22 cellular contexts compared by ENCODE assay signal in genomic region chr6:108121612-108122011, GRCh38. TPM values are rescaled to one million over a fixed set of nuclear protein-coding genes. Genes with fewer than 3 reads are reported as not detected.
A peak's percentile ranks its signal among the peaks of the same experiment; 100 is the strongest.
DNase-seq lines count a peak whose midpoint lies in the region; ATAC-seq and TF ChIP-seq lines count a peak whose summit lies in the region.
"Had no signal": no experiment of that assay in that cellular context is flagged by ENCODE, and none has a peak within 500 bp of the region (broad histone marks: within the 10 kb centered on the region; RNA-seq: fewer than 3 reads in every experiment).

No MANE protein-coding gene starts in this region.

- CTCF ChIA-PET in activated B cell treated with CpG ODN at 0.5 μM for 24 hours (lab: Charles Lee), result interaction anchor here (0.6 kb wide), 1 partner anchor 224 kb away, joined by 3 read pairs; no protein-coding TSS in a partner anchor

- no peak overlapping the region for H2BK5ac ChIP-seq in neuronal stem cell (ENCODE audit: low read length)

- H3K27ac ChIP-seq in neuronal stem cell (replicated peaks; ENCODE audit: low read length), result no peak overlapping the region
- H3K27ac ChIP-seq in heart right ventricle, result no peak overlapping the region
- H3K27ac ChIP-seq: 22Rv1, A549, BLaER1 had no signal

- H3K4me1 Mint-ChIP-seq in activated T-cell treated with anti-CD3 and anti-CD28 coated beads, Interleukin-2, amount 50 U/mL, for 4 hours (ENCODE audit: low read depth), result peaks cover 25% of the 10 kb centered on the region
- peaks cover 31% of the 10 kb centered on the region for H3K4me1 Mint-ChIP-seq in activated B cell treated with CpG ODN at 0.5 μM for 24 hours

- no peak overlapping the region for H3K18ac ChIP-seq in neuronal stem cell (ENCODE audit: low read length)

- no peak overlapping the region for H2BK12ac ChIP-seq in neuronal stem cell (ENCODE audit: low read length)

- H3K27me3 ChIP-seq in iPS-15b (ENCODE audit: control insufficient read depth, insufficient read depth, low read length) (peaks cover 97% of the 10 kb centered on the region), neuronal stem cell (ENCODE audit: control insufficient read depth in 3 of 3, insufficient read depth in 3 of 3, low read depth in 1 of 3, low read length in 3 of 3) (peaks cover 35 to 98% (median 78%) of the 10 kb centered on the region in 3 experiments), heart right ventricle (peaks cover 26 to 99% (median 96%) of the 10 kb centered on the region in 7 donors)

- no peaks in the 10 kb centered on the region for H3K4me1 ChIP-seq in iPS-15b (ENCODE audit: control insufficient read depth, insufficient read depth, low read length)
- peaks cover 22 to 34% of the 10 kb centered on the region in 2 donors for H3K4me1 ChIP-seq in neuronal stem cell (ENCODE audit: control insufficient read depth in 2 of 2, insufficient read depth in 1 of 2, low read depth in 1 of 2, low read length in 2 of 2)
- peaks cover 10 to 34% (median 26%) of the 10 kb centered on the region in 9 donors for H3K4me1 ChIP-seq in heart right ventricle
- H3K4me1 ChIP-seq: A549 had no signal

- H2AK5ac ChIP-seq in neuronal stem cell (ENCODE audit: low read depth, low read length), result no peak overlapping the region

- H3K4me3 ChIP-seq in iPS-15b (ENCODE audit: low read depth, low read length) (peak overlapping the region; percentile 6), neuronal stem cell (ENCODE audit: low read length in 2 of 2) (no peak overlapping the region), heart right ventricle (no peak overlapping the region)
- H3K4me3 ChIP-seq: A549, BLaER1, GM12878 had no signal

- ATAC-seq in activated T-cell treated with anti-CD3 and anti-CD28 coated beads, Interleukin-2, amount 50 U/mL, for 4 hours, result no peak
- no peak for ATAC-seq in activated B cell treated with CpG ODN at 0.5 μM for 24 hours (ENCODE audit: low read depth)
- ATAC-seq in HG03196 (IDR thresholded peaks at IDR 0.05; ENCODE audit: unreplicated experiment), result no peak
- no peak for ATAC-seq in heart right ventricle
- ATAC-seq in HG03108 (IDR thresholded peaks at IDR 0.05; ENCODE audit: unreplicated experiment), result no peak
- ATAC-seq: A549; CD8-positive, alpha-beta T cell; GM12878; HepG2 had no signal

- no peak overlapping the region for H3K14ac ChIP-seq in neuronal stem cell (ENCODE audit: low read length)

- H3K9me3 ChIP-seq in iPS-15b (ENCODE audit: control insufficient read depth, insufficient read depth, low read length), result no peaks in the 10 kb centered on the region
- H3K9me3 ChIP-seq in neuronal stem cell (replicated peaks in 1 of 2; ENCODE audit: control insufficient read depth in 2 of 2, insufficient read depth in 1 of 2, low read depth in 1 of 2, low read length in 2 of 2), result peaks cover 0 to 3% of the 10 kb centered on the region in 2 donors
- H3K9me3 ChIP-seq in heart right ventricle, result no peaks in the 10 kb centered on the region
- H3K9me3 ChIP-seq: A549, BLaER1 had no signal

- H3K23ac ChIP-seq in neuronal stem cell (ENCODE audit: low read depth, low read length, poor library complexity), result no peak overlapping the region

- H2BK120ac ChIP-seq in neuronal stem cell (ENCODE audit: low read depth, low read length), result no peak overlapping the region

- H3K9me3 Mint-ChIP-seq in activated T-cell treated with anti-CD3 and anti-CD28 coated beads, Interleukin-2, amount 50 U/mL, for 4 hours, result no peaks in the 10 kb centered on the region
- H3K9me3 Mint-ChIP-seq in activated B cell treated with CpG ODN at 0.5 μM for 24 hours, result no peaks in the 10 kb centered on the region
- H3K9me3 Mint-ChIP-seq: CD8-positive, alpha-beta T cell; IgD-negative memory B cell had no signal

- H2AFZ ChIP-seq in neuronal stem cell (ENCODE audit: low read length), result no peak overlapping the region

- intact Hi-C loops in activated B cell treated with CpG ODN at 0.5 μM for 24 hours (cut with micrococcal nuclease), result no loop called here
- intact Hi-C loops in heart right ventricle (cut with DNase I), result loop anchor here in 1 of 10 donors (5.0 kb wide), 1 partner anchor 46 kb away; the partner anchor contains the start of gene NR2E1

- no peak overlapping the region for H3K27ac Mint-ChIP-seq in activated B cell treated with CpG ODN at 0.5 μM for 24 hours
- H3K27ac Mint-ChIP-seq: CD14-positive monocyte; CD8-positive, alpha-beta T cell; H9 had no signal

- no peak overlapping the region for H3K4me2 ChIP-seq in neuronal stem cell (ENCODE audit: insufficient read depth, low read length, poor library complexity, severe bottlenecking)
- H3K4me2 ChIP-seq: A549, BLaER1 had no signal

- TF ChIP-seq CTCF in activated B cell treated with CpG ODN at 0.5 μM for 24 hours (IDR thresholded peaks at IDR 0.05) (no peak), heart right ventricle (IDR thresholded peaks at IDR 0.05) (no peak)

- H4K8ac ChIP-seq in neuronal stem cell (ENCODE audit: low read depth, low read length), result no peak overlapping the region

- no peak overlapping the region for H3K9ac ChIP-seq in iPS-15b (ENCODE audit: low read depth, low read length)
- H3K9ac ChIP-seq in neuronal stem cell (ENCODE audit: low read depth, low read length, poor library complexity), result no peak overlapping the region
- H3K9ac ChIP-seq: BLaER1 had no signal

- H3K27me3 Mint-ChIP-seq in activated T-cell treated with anti-CD3 and anti-CD28 coated beads, Interleukin-2, amount 50 U/mL, for 4 hours (ENCODE audit: low read depth), result peaks cover 85% of the 10 kb centered on the region
- H3K27me3 Mint-ChIP-seq in activated B cell treated with CpG ODN at 0.5 μM for 24 hours, result peaks cover 76% of the 10 kb centered on the region

- H3K4ac ChIP-seq in neuronal stem cell (ENCODE audit: low read length), result no peak overlapping the region

- no peaks in the 10 kb centered on the region for H3K79me1 ChIP-seq in neuronal stem cell (ENCODE audit: low read depth, low read length)

- peak overlapping the region; percentile 31 for H2BK15ac ChIP-seq in neuronal stem cell (ENCODE audit: low read length)

- no peaks in the 10 kb centered on the region for H3K36me3 Mint-ChIP-seq in activated T-cell treated with anti-CD3 and anti-CD28 coated beads, Interleukin-2, amount 50 U/mL, for 4 hours (ENCODE audit: insufficient read depth)
- H3K36me3 Mint-ChIP-seq in activated B cell treated with CpG ODN at 0.5 μM for 24 hours (ENCODE audit: low read depth), result peaks cover 1% of the 10 kb centered on the region
- H3K36me3 Mint-ChIP-seq: IgD-negative memory B cell had no signal

- no peak overlapping the region for H4K91ac ChIP-seq in neuronal stem cell (ENCODE audit: low read depth, low read length, poor library complexity)

- POLR2A ChIA-PET in activated B cell treated with CpG ODN at 0.5 μM for 24 hours (lab: Charles Lee), result interaction anchor here (0.6 to 0.8 kb wide), 2 partner anchors 42 to 248 kb away, joined by 3 to 6 read pairs; no protein-coding TSS in a partner anchor

- peak overlapping the region; percentile 5 for H3K4me3 Mint-ChIP-seq in activated T-cell treated with anti-CD3 and anti-CD28 coated beads, Interleukin-2, amount 50 U/mL, for 4 hours
- H3K4me3 Mint-ChIP-seq in activated B cell treated with CpG ODN at 0.5 μM for 24 hours, result peak overlapping the region; percentile 15
- H3K4me3 Mint-ChIP-seq: CD8-positive, alpha-beta T cell; H9 had no signal

- DNase-seq in activated T-cell treated with anti-CD3 and anti-CD28 coated beads, Interleukin-2, amount 50 U/mL, for 4 hours, result no peak
- DNase-seq in activated T-cell treated with anti-CD3 and anti-CD28 coated beads for 4 hours (no peak), activated B cell treated with CpG ODN at 0.5 μM for 24 hours (no peak), neuronal stem cell (ENCODE audit: low spot score) (no peak), heart right ventricle (no peak)
- DNase-seq: AML-193; Calu3; CD8-positive, alpha-beta T cell; DMS79 treated with DMSO at 0.1 percent for 48 hours; GOT3; H9; KG1 had no signal

- no CpG with 5 or more reads among the region's 10 CpGs for whole genome bisulfite sequencing in neuronal stem cell (ENCODE audit: extremely low coverage in 2 of 2, insufficient read length in 2 of 2, insufficient replicate concordance in 1 of 2), 2 donors
- WGBS in heart right ventricle, 2 donors, result 39 to 43% methylated on average over 10 of the region's 10 CpGs

- H3K36me3 ChIP-seq in iPS-15b (ENCODE audit: control insufficient read depth, insufficient read depth, low read length) (no peaks in the 10 kb centered on the region), neuronal stem cell (replicated peaks in 1 of 2; ENCODE audit: control insufficient read depth in 2 of 2, insufficient read depth in 2 of 2, low read length in 2 of 2) (no peaks in the 10 kb centered on the region), heart right ventricle (no peaks in the 10 kb centered on the region)
- H3K36me3 ChIP-seq: BLaER1 had no signal

RNA-seq across cellular contexts. Expression of gene NR2E1, which starts 44.2 kb away (rescaled TPM):
- total RNA-seq in activated T-cell treated with anti-CD3 and anti-CD28 coated beads, Interleukin-2, amount 50 U/mL, for 4 hours, result not detected
- total RNA-seq in activated B cell treated with CpG ODN at 0.5 μM for 24 hours (not detected in 2 replicates), heart right ventricle (not detected)
- 0.45 TPM for polyA plus RNA-seq in neuronal stem cell (2013, experiment 1 of 2)
- polyA plus RNA-seq in neuronal stem cell (2013, experiment 2 of 2), result 0.42 TPM
- not detected for polyA plus RNA-seq in heart right ventricle
- total RNA-seq: Calu3; CD8-positive, alpha-beta T cell; GM12878; H9; HepG2 had no signal
- polyA plus RNA-seq: CD14-positive monocyte, GM12878, HepG2, IgD-negative memory B cell had no signal

RNA-seq across cellular contexts. Expression of gene OSTM1, which starts 47.1 kb away (rescaled TPM):
- total RNA-seq in activated T-cell treated with anti-CD3 and anti-CD28 coated beads, Interleukin-2, amount 50 U/mL, for 4 hours, result 10 to 100 TPM; 30.0 to 40.7 (median 31.4) TPM
- 17.6 and 21.4 TPM in 2 replicates for total RNA-seq in activated B cell treated with CpG ODN at 0.5 μM for 24 hours
- 16.5 TPM for polyA plus RNA-seq in neuronal stem cell (2013, experiment 1 of 2)
- polyA plus RNA-seq in neuronal stem cell (2013, experiment 2 of 2), result 17.3 TPM
- total RNA-seq in heart right ventricle, result 10 to 100 TPM; 34.5 to 57.9 (median 42.3) TPM
- 10 to 100 TPM; 17.3 to 19.5 TPM for polyA plus RNA-seq in heart right ventricle
